In the genomic region with DNA sequence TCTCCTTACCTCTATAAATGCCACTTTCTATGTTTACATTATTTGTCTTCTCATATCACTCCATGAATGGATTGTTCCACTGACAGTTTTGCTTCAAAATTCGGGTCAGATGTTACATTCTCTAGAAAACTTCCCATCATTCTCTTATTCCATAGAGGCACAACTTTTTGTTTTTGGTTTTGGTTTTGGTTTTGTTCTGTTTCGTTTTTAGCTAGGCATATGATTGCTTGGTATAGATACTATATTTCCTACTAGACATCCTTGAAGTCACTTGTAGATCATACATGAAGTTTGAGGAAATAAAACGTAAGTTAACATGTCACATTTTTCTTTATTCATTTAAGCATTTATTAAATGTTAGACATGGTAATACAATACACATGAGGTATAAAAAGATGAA, we compare ENCODE assay signal across 25 cellular contexts.
DNase-seq lines count a peak whose midpoint lies in the region; ATAC-seq and TF ChIP-seq lines count a peak whose summit lies in the region.
"Had no signal": no experiment of that assay in that cellular context is flagged by ENCODE, and none has a peak within 500 bp of the region (broad histone marks: within the 10 kb centered on the region; RNA-seq: fewer than 3 reads in every experiment).

No MANE protein-coding gene starts in this region.

- H3K9ac ChIP-seq in mammary epithelial cell (ENCODE audit: insufficient read depth, low read length), result no peak overlapping the region

- no peak overlapping the region for H2AFZ ChIP-seq in mammary epithelial cell (ENCODE audit: low read depth, low read length)

- 36% methylated on average over 3 of the region's 3 CpGs for WGBS in mammary epithelial cell (ENCODE audit: low coverage, missing lambda C conversion rate)
- WGBS in aorta, 2 donors, result 51 to 57% methylated on average over 3 of the region's 3 CpGs

- H3K4me3 Mint-ChIP-seq in MCF 10A (ENCODE audit: unreplicated experiment), result peak overlapping the region; percentile 13
- H3K4me3 Mint-ChIP-seq: B cell, CD14-positive monocyte, HFFc6 had no signal

- DNase-seq in MCF 10A (ENCODE audit: unreplicated experiment) (no peak), mammary epithelial cell (no peak), OCI-M1 (lab: John Stamatoyannopoulos, UW) (peak; percentile 93), HCEC 1CT (no peak), aorta (no peak)
- DNase-seq: DMS53, EL, GF-D8, HFFc6, NCI-H1105, NCI-H146, NCI-H2029, NCI-H345, NCI-H524, NCI-H82 had no signal

- H3K4me1 ChIP-seq in mammary epithelial cell (ENCODE audit: insufficient read depth, low read length), result no peaks in the 10 kb centered on the region
- no peaks in the 10 kb centered on the region for H3K4me1 ChIP-seq in aorta (ENCODE audit: control insufficient read depth in 1 of 2, insufficient read depth in 2 of 2, low read length in 2 of 2)
- H3K4me1 ChIP-seq: SJSA1 had no signal

- peaks cover 7% of the 10 kb centered on the region for H3K9me3 Mint-ChIP-seq in MCF 10A (ENCODE audit: unreplicated experiment)

- H3K79me2 ChIP-seq in mammary epithelial cell (ENCODE audit: insufficient read depth, low read length), result no peaks in the 10 kb centered on the region

- H3K27me3 ChIP-seq in mammary epithelial cell (ENCODE audit: insufficient read depth, low read length) (no peaks in the 10 kb centered on the region), aorta (ENCODE audit: control insufficient read depth in 1 of 2, insufficient read depth in 2 of 2, low read length in 1 of 2) (no peaks in the 10 kb centered on the region)
- H3K27me3 ChIP-seq: SJSA1 had no signal

- H3K36me3 Mint-ChIP-seq in MCF 10A (ENCODE audit: insufficient read depth, unreplicated experiment), result no peaks in the 10 kb centered on the region
- H3K36me3 Mint-ChIP-seq: CD14-positive monocyte had no signal

- TF ChIP-seq CTCF in MCF 10A (IDR thresholded peaks at IDR 0.05; ENCODE audit: unreplicated experiment) (no peak), mammary epithelial cell (conservative IDR thresholded peaks at IDR 0.05 in 1 of 2, IDR thresholded peaks at IDR 0.05 in 1 of 2; ENCODE audit: extremely low read depth in 1 of 2, insufficient read depth in 1 of 2, low read depth in 1 of 2, low read length in 2 of 2) (no peak)

- H4K20me1 ChIP-seq in mammary epithelial cell (ENCODE audit: insufficient read depth, low read length), result no peaks in the 10 kb centered on the region

- H3K27ac ChIP-seq in mammary epithelial cell (ENCODE audit: insufficient read depth, low read depth, low read length) (no peak overlapping the region), aorta (ENCODE audit: low read depth in 1 of 2, low read length in 2 of 2) (no peak overlapping the region)
- H3K27ac ChIP-seq: HL-60, SJSA1 had no signal

- no peak overlapping the region for H3K27ac Mint-ChIP-seq in MCF 10A (ENCODE audit: low read depth, unreplicated experiment)
- H3K27ac Mint-ChIP-seq: B cell, CD14-positive monocyte, HFFc6 had no signal

- peaks cover 13% of the 10 kb centered on the region for H3K4me1 Mint-ChIP-seq in MCF 10A (ENCODE audit: insufficient read depth, unreplicated experiment)
- H3K4me1 Mint-ChIP-seq: B cell, CD14-positive monocyte had no signal

- intact Hi-C loops in MCF 10A (cut with micrococcal nuclease) (no loop called here), mammary epithelial cell (cut with micrococcal nuclease) (no loop called here), aorta (cut with DNase I) (no loop called here)

- H3K36me3 ChIP-seq in mammary epithelial cell (ENCODE audit: insufficient read depth, low read length) (no peaks in the 10 kb centered on the region), aorta (ENCODE audit: control insufficient read depth in 1 of 2, insufficient read depth in 2 of 2, low read length in 1 of 2) (no peaks in the 10 kb centered on the region)
- H3K36me3 ChIP-seq: SJSA1 had no signal

- in situ Hi-C loops in mammary epithelial cell (cut with MboI; ENCODE audit: low sequenced_read_pairs in 2 of 2), result no loop called here

- no peaks in the 10 kb centered on the region for H3K27me3 Mint-ChIP-seq in MCF 10A (ENCODE audit: insufficient read depth, unreplicated experiment)
- H3K27me3 Mint-ChIP-seq: B cell had no signal

- POLR2A ChIA-PET in MCF 10A (lab: Yijun Ruan, JAX), result interaction anchor here (0.7 kb wide), 1 partner anchor 1627 kb away, joined by 3 read pairs; no protein-coding TSS in a partner anchor

- CTCF ChIA-PET in MCF 10A (lab: Yijun Ruan, JAX) (no interaction called here), mammary epithelial cell (lab: Charles Lee; ENCODE audit: low non-redundant PET) (no interaction called here)

- H3K9me3 ChIP-seq in mammary epithelial cell (replicated peaks; ENCODE audit: insufficient read depth, low read length) (no peaks in the 10 kb centered on the region), aorta (ENCODE audit: control insufficient read depth, low read length) (no peaks in the 10 kb centered on the region)
- H3K9me3 ChIP-seq: SJSA1 had no signal

- dilution Hi-C loops in mammary epithelial cell (cut with HindIII; ENCODE audit: low sequenced_read_pairs), result no loop called here

- BruUV-seq in MCF 10A (replicated peaks; lab: Mats Ljungman, UMichigan) (no TSS peak), mammary epithelial cell (replicated peaks; lab: Mats Ljungman, UMichigan) (no TSS peak)

- H3K4me3 ChIP-seq in mammary epithelial cell (replicated peaks in 1 of 3; ENCODE audit: insufficient read depth in 1 of 3, low read depth in 2 of 3, low read length in 3 of 3) (no peak overlapping the region), aorta (ENCODE audit: low read length in 2 of 2) (no peak overlapping the region)
- H3K4me3 ChIP-seq: K562, SJSA1 had no signal

- H3K4me2 ChIP-seq in mammary epithelial cell (ENCODE audit: insufficient read depth, low read depth, low read length), result no peak overlapping the region

- ATAC-seq in GM19035 (IDR thresholded peaks at IDR 0.05; ENCODE audit: unreplicated experiment) (peak; percentile 57), GM18909 (IDR thresholded peaks at IDR 0.05; ENCODE audit: poor library complexity, unreplicated experiment) (no peak), GM19023 (IDR thresholded peaks at IDR 0.05; ENCODE audit: unreplicated experiment) (no peak), aorta (ENCODE audit: low FRiP score) (no peak)
- ATAC-seq: HepG2, K562, Right ventricle myocardium inferior had no signal
